In genomic region chr9:100083448-100084144, GRCh38 we compare ENCODE assay signal across 10 cellular contexts. TPM values are rescaled to one million over a fixed set of nuclear protein-coding genes. Genes with fewer than 3 reads are reported as not detected.
DNase-seq lines count a peak whose midpoint lies in the region; ATAC-seq, FAIRE-seq and TF ChIP-seq lines count a peak whose summit lies in the region.
"Had no signal": no experiment of that assay in that cellular context is flagged by ENCODE, and none has a peak within 500 bp of the region (broad histone marks: within the 10 kb centered on the region; RNA-seq: fewer than 3 reads in every experiment).

No MANE protein-coding gene starts in this region.

- no peaks in the 10 kb centered on the region for H3K27me3 Mint-ChIP-seq in glutamatergic neuron (ENCODE audit: unreplicated experiment)

- ATAC-seq in GM18867 (IDR thresholded peaks at IDR 0.05; ENCODE audit: unreplicated experiment) (peak; percentile 47), GM21723 (IDR thresholded peaks at IDR 0.05; ENCODE audit: unreplicated experiment) (peak; percentile 52), HG03460 (IDR thresholded peaks at IDR 0.05; ENCODE audit: unreplicated experiment) (peak; percentile 36)
- ATAC-seq: HCT116 had no signal

- peaks cover 62% of the 10 kb centered on the region for H3K4me1 Mint-ChIP-seq in glutamatergic neuron (ENCODE audit: low read depth, unreplicated experiment)

- TF ChIP-seq POLR2A in GM12892 (IDR thresholded peaks at IDR 0.05; ENCODE audit: low read depth, low read length): no peak

- DNase-seq in glutamatergic neuron (no peak), NCI-H2227 (lab: John Stamatoyannopoulos, UW; ENCODE audit: unreplicated experiment) (no peak), GM12892 (ENCODE audit: insufficient read length) (no peak), ureter (ENCODE audit: low spot score) (no peak), cardiac septum (ENCODE audit: low spot score) (no peak)
- DNase-seq: stimulated activated CD4-positive, alpha-beta T cell treated with anti-CD3 and anti-CD28 coated beads, Interleukin-2, amount 100 ng/mL, for 24 hours had no signal

- TF ChIP-seq CTCF in glutamatergic neuron (IDR thresholded peaks at IDR 0.05; ENCODE audit: partially characterized antibody, unreplicated experiment): no peak

- intact Hi-C loops in cardiac septum (cut with DNase I): no loop called here

- FAIRE-seq in GM12892 (lab: Jason Lieb, UNC): no peak

- H3K9me3 Mint-ChIP-seq in glutamatergic neuron (ENCODE audit: unreplicated experiment): no peaks in the 10 kb centered on the region

- peak overlapping the region; percentile 81 for H3K4me3 Mint-ChIP-seq in glutamatergic neuron (ENCODE audit: unreplicated experiment)

- no peaks in the 10 kb centered on the region for H3K36me3 Mint-ChIP-seq in glutamatergic neuron (ENCODE audit: unreplicated experiment)

- H3K27ac Mint-ChIP-seq in glutamatergic neuron (ENCODE audit: unreplicated experiment): peak overlapping the region; percentile 86

RNA-seq across cellular contexts. Expression of gene ERP44, which starts 15.2 kb away (rescaled TPM):
- total RNA-seq in glutamatergic neuron (ENCODE audit: unreplicated experiment): 19.3 TPM
- polyA plus RNA-seq in GM12892 (2012; ENCODE audit: missing spikeins): 19.1 TPM
- total RNA-seq in ureter: 21.4 TPM
- total RNA-seq in cardiac septum: 14.8 TPM

RNA-seq across cellular contexts. Expression of gene INVS, which starts 15.4 kb away (rescaled TPM):
- total RNA-seq in glutamatergic neuron (ENCODE audit: unreplicated experiment): 33.4 TPM
- polyA plus RNA-seq in GM12892 (2012; ENCODE audit: missing spikeins): 12.4 TPM
- total RNA-seq in ureter: 24.1 TPM
- 10.6 TPM for total RNA-seq in cardiac septum
